Comparison of ENCODE assay signal across 8 cellular contexts in genomic region chr7:31633894-31634494, GRCh38. TPM values are rescaled to one million over a fixed set of nuclear protein-coding genes. Genes with fewer than 3 reads are reported as not detected.
A peak's percentile ranks its signal among the peaks of the same experiment; 100 is the strongest.
DNase-seq lines count a peak whose midpoint lies in the region; ATAC-seq and TF ChIP-seq lines count a peak whose summit lies in the region.

No MANE protein-coding gene starts in this region.

- H3K9me3 ChIP-seq in colonic mucosa (no peaks in the 10 kb centered on the region), right lobe of liver (no peaks in the 10 kb centered on the region)

- H3K36me3 ChIP-seq in colonic mucosa (no peaks in the 10 kb centered on the region), right lobe of liver (no peaks in the 10 kb centered on the region)

- 40% methylated on average over 2 of the region's 2 CpGs for WGBS in right lobe of liver (ENCODE audit: insufficient coverage, low coverage, low lambda C conversion rate, missing lambda C conversion rate)

- no peaks in the 10 kb centered on the region for H3K27me3 ChIP-seq in colonic mucosa
- no peaks in the 10 kb centered on the region for H3K27me3 ChIP-seq in right lobe of liver

- H3K9ac ChIP-seq in colonic mucosa (ENCODE audit: low read depth in 2 of 2, low read length in 2 of 2) = no peak overlapping the region

- H3K27ac ChIP-seq in colonic mucosa = no peak overlapping the region
- no peak overlapping the region for H3K27ac ChIP-seq in right lobe of liver

- ATAC-seq in right lobe of liver = peak; percentile 100
- no peak for ATAC-seq in HG03280 (IDR thresholded peaks at IDR 0.05; ENCODE audit: unreplicated experiment)
- ATAC-seq in HG02642 (IDR thresholded peaks at IDR 0.05; ENCODE audit: poor library complexity, unreplicated experiment) = no peak

- peak; percentile 61 for TF ChIP-seq CTCF in colonic mucosa (IDR thresholded peaks at IDR 0.05)
- peak; percentile 79 to 85 (median 80) for TF ChIP-seq CTCF in right lobe of liver (IDR thresholded peaks at IDR 0.05)

- DNase-seq in COLO668 (lab: John Stamatoyannopoulos, UW; ENCODE audit: unreplicated experiment) (peak; percentile 69), HS-5 (ENCODE audit: low read depth) (peak; percentile 11), NCI-H82 (lab: John Stamatoyannopoulos, UW) (peak; percentile 79), colonic mucosa (peak; percentile 70), right lobe of liver (peak in 1 of 3 donors; percentile 69)
- no peak for DNase-seq in activated CD4-positive, alpha-beta T cell treated with anti-CD3 and anti-CD28 coated beads for 4 hours

- TF ChIP-seq POLR2A in right lobe of liver (IDR thresholded peaks at IDR 0.05) = no peak

- H3K4me3 ChIP-seq in colonic mucosa = no peak overlapping the region
- no peak overlapping the region for H3K4me3 ChIP-seq in right lobe of liver

- intact Hi-C loops in colonic mucosa (cut with DNase I) = loop anchor here (2.0 to 5.0 kb wide), 4 partner anchors 192 to 499 kb away; no protein-coding TSS in a partner anchor
- intact Hi-C loops in right lobe of liver (cut with DNase I) = no loop called here

- H3K4me1 ChIP-seq in colonic mucosa (no peaks in the 10 kb centered on the region), right lobe of liver (peaks cover 0 to 5% (median 0%) of the 10 kb centered on the region in 4 donors)

RNA-seq across cellular contexts. Expression of gene PPP1R17, which starts 53.0 kb away (rescaled TPM):
- not detected for total RNA-seq in colonic mucosa
- not detected for total RNA-seq in right lobe of liver

Comparison
In these comparisons a context has a peak if more than half of its experiments do, and no peak if none do; other contexts are left out.
1. DNase-seq: peak in COLO668 (single experiment), HS-5 (single experiment), NCI-H82 (single experiment) and colonic mucosa (single experiment); none in activated CD4-positive, alpha-beta T cell treated with anti-CD3 and anti-CD28 coated beads for 4 hours (0 of 2).
2. ATAC-seq: peak in right lobe of liver (4 of 4); none in HG03280 (single experiment) and HG02642 (single experiment).